Comparison of ENCODE assay signal across 9 cellular contexts in genomic region chr10:101214446-101215396, GRCh38. TPM values are rescaled to one million over a fixed set of nuclear protein-coding genes. Genes with fewer than 3 reads are reported as not detected.
DNase-seq lines count a peak whose midpoint lies in the region; ATAC-seq and TF ChIP-seq lines count a peak whose summit lies in the region.
"Had no signal": no experiment of that assay in that cellular context is flagged by ENCODE, and none has a peak within 500 bp of the region (broad histone marks: within the 10 kb centered on the region; RNA-seq: fewer than 3 reads in every experiment).

No MANE protein-coding gene starts in this region.

- H3K27me3 Mint-ChIP-seq in Caco-2 (ENCODE audit: insufficient read depth, unreplicated experiment), result peaks cover 25% of the 10 kb centered on the region
- peaks cover 82 to 100% of the 10 kb centered on the region in 2 donors for H3K27me3 Mint-ChIP-seq in effector memory CD8-positive, alpha-beta T cell
- peaks cover 61 to 89% (median 77%) of the 10 kb centered on the region in 3 donors for H3K27me3 Mint-ChIP-seq in naive B cell
- H3K27me3 Mint-ChIP-seq in stimulated activated memory B cell treated with anti-CD40 and anti-IgM and Interleukin-4, amounts not matched to agents 10 μg/mL and 1 μg/mL and 100 μg/mL, for 72 hours, result peaks cover 100% of the 10 kb centered on the region

- H3K27me3 ChIP-seq in Caco-2 (replicated peaks; ENCODE audit: control insufficient read depth, insufficient read depth, low read length), result peaks cover 1% of the 10 kb centered on the region; the same call in 1 of the 2 replicates

- ATAC-seq in effector memory CD8-positive, alpha-beta T cell (replicated peaks), result peak; percentile 78
- ATAC-seq in naive B cell (ENCODE audit: low read depth in 2 of 2), result peak; percentile 77 to 80
- ATAC-seq in stimulated activated memory B cell treated with anti-CD40 and anti-IgM and Interleukin-4, amounts not matched to agents 10 μg/mL and 1 μg/mL and 100 μg/mL, for 72 hours, result peak; percentile 71

- no peak overlapping the region for H3K27ac Mint-ChIP-seq in Caco-2 (ENCODE audit: unreplicated experiment)
- H3K27ac Mint-ChIP-seq in effector memory CD8-positive, alpha-beta T cell, result no peak overlapping the region
- H3K27ac Mint-ChIP-seq in naive B cell, result peak overlapping the region in 3 of 6 donors; percentile 28 to 95 (median 88)
- no peak overlapping the region for H3K27ac Mint-ChIP-seq in stimulated activated memory B cell treated with anti-CD40 and anti-IgM and Interleukin-4, amounts not matched to agents 10 μg/mL and 1 μg/mL and 100 μg/mL, for 72 hours

- H3K4me3 ChIP-seq in Caco-2 (ENCODE audit: low read depth, low read length), result peak overlapping the region; percentile 42
- no peak overlapping the region for H3K4me3 ChIP-seq in HEK293 (ENCODE audit: low read depth, low read length)

- no peak overlapping the region for H3K27ac ChIP-seq in HEK293 (ENCODE audit: extremely low read depth, low read depth, low read length)

- H3K36me3 Mint-ChIP-seq in Caco-2 (ENCODE audit: insufficient read depth, unreplicated experiment), result no peaks in the 10 kb centered on the region
- peaks cover 16% of the 10 kb centered on the region for H3K36me3 Mint-ChIP-seq in effector memory CD8-positive, alpha-beta T cell (ENCODE audit: insufficient read depth)
- no peaks in the 10 kb centered on the region for H3K36me3 Mint-ChIP-seq in naive B cell
- H3K36me3 Mint-ChIP-seq in stimulated activated memory B cell treated with anti-CD40 and anti-IgM and Interleukin-4, amounts not matched to agents 10 μg/mL and 1 μg/mL and 100 μg/mL, for 72 hours, result no peaks in the 10 kb centered on the region

- intact Hi-C loops in Caco-2 (cut with micrococcal nuclease; ENCODE audit: unreplicated experiment), result loop anchor here (1.0 kb wide), 4 partner anchors 53 to 253 kb away; no protein-coding TSS in a partner anchor

- H3K9me3 ChIP-seq in Caco-2, result no peaks in the 10 kb centered on the region
- H3K9me3 ChIP-seq in HEK293 (ENCODE audit: control insufficient read depth, insufficient read depth, low read depth, low read length), result no peaks in the 10 kb centered on the region

- no peaks in the 10 kb centered on the region for H3K36me3 ChIP-seq in Caco-2 (ENCODE audit: control insufficient read depth, insufficient read depth, low read length)
- H3K36me3 ChIP-seq in HEK293 (ENCODE audit: control insufficient read depth in 2 of 2, insufficient read depth in 1 of 2, low read length in 2 of 2), result no peaks in the 10 kb centered on the region

- POLR2A ChIA-PET in Caco-2 (lab: Charles Lee) (no interaction called here), HEK293 (lab: Yijun Ruan, JAX) (interaction anchor here (1.2 kb wide), 2 partner anchors 53 to 356 kb away, joined by 4 read pairs; no protein-coding TSS in a partner anchor)

- H3K4me1 Mint-ChIP-seq in Caco-2 (ENCODE audit: low read depth, unreplicated experiment), result peaks cover 6% of the 10 kb centered on the region
- H3K4me1 Mint-ChIP-seq in effector memory CD8-positive, alpha-beta T cell (ENCODE audit: low read depth in 2 of 2), result peaks cover 20 to 24% of the 10 kb centered on the region in 2 donors
- H3K4me1 Mint-ChIP-seq in naive B cell, result peaks cover 22 to 43% (median 29%) of the 10 kb centered on the region in 3 donors
- peaks cover 37% of the 10 kb centered on the region for H3K4me1 Mint-ChIP-seq in stimulated activated memory B cell treated with anti-CD40 and anti-IgM and Interleukin-4, amounts not matched to agents 10 μg/mL and 1 μg/mL and 100 μg/mL, for 72 hours

- CTCF ChIA-PET in Caco-2 (lab: Charles Lee) (interaction anchor here (0.5 to 3.1 kb wide), 20 partner anchors 15 to 373 kb away, joined by 3 to 26 read pairs (median 4); partner anchors contain the start of genes DPCD, LBX1 and POLL), HEK293 (lab: Yijun Ruan, JAX) (interaction anchor here (0.6 to 6.4 kb wide), 109 partner anchors 8 to 858 kb away, joined by 3 to 112 read pairs (median 5); partner anchors contain the start of genes BTRC, KAZALD1, LBX1 and NPM3)

- H3K4me3 Mint-ChIP-seq in Caco-2 (ENCODE audit: unreplicated experiment) (peak overlapping the region; percentile 81), naive B cell (peak overlapping the region; percentile 36 to 88 (median 74))
- peak overlapping the region; percentile 78 for H3K4me3 Mint-ChIP-seq in effector memory CD8-positive, alpha-beta T cell
- peak overlapping the region; percentile 71 for H3K4me3 Mint-ChIP-seq in stimulated activated memory B cell treated with anti-CD40 and anti-IgM and Interleukin-4, amounts not matched to agents 10 μg/mL and 1 μg/mL and 100 μg/mL, for 72 hours

- H3K4me1 ChIP-seq in Caco-2, result peaks cover 9% of the 10 kb centered on the region; the same call in 1 of the 2 replicates
- H3K4me1 ChIP-seq in HEK293 (ENCODE audit: control insufficient read depth, insufficient read depth, low read length), result no peaks in the 10 kb centered on the region; the same call in 1 of the 2 replicates

- TF ChIP-seq CTCF in Caco-2 (IDR thresholded peaks at IDR 0.05; ENCODE audit: insufficient read depth in 1 of 2, low read depth in 1 of 2, low read length in 1 of 2, severe bottlenecking in 1 of 2, unreplicated experiment in 1 of 2) (peak; percentile 93 to 98), HEK293 (tag by site-specific recombination; IDR thresholded peaks at IDR 0.05) (peak; percentile 94)

- BruUV-seq in Caco-2 (replicated peaks; lab: Mats Ljungman, UMichigan), result no TSS peak

- H3K9me3 Mint-ChIP-seq in Caco-2 (ENCODE audit: unreplicated experiment), result no peaks in the 10 kb centered on the region
- H3K9me3 Mint-ChIP-seq in effector memory CD8-positive, alpha-beta T cell, result no peaks in the 10 kb centered on the region
- H3K9me3 Mint-ChIP-seq in naive B cell, result peaks cover 0 to 7% (median under 1%) of the 10 kb centered on the region in 7 donors
- H3K9me3 Mint-ChIP-seq in stimulated activated memory B cell treated with anti-CD40 and anti-IgM and Interleukin-4, amounts not matched to agents 10 μg/mL and 1 μg/mL and 100 μg/mL, for 72 hours, result no peaks in the 10 kb centered on the region

- peak; percentile 75 to 85 for DNase-seq in Caco-2
- peak; percentile 81 for DNase-seq in NCI-H748 (lab: John Stamatoyannopoulos, UW; ENCODE audit: unreplicated experiment)
- peak; percentile 93 for DNase-seq in activated CD8-positive, alpha-beta memory T cell treated with anti-CD3 and anti-CD28 coated beads for 24 hours
- peak; percentile 67 to 71 (median 69) for DNase-seq in effector memory CD8-positive, alpha-beta T cell
- peak; percentile 67 for DNase-seq in naive B cell
- DNase-seq in 8988T, result no peak

TF ChIP-seq in HEK293, 187 proteins besides CTCF, POLR2A, EP300 and RAD21 (continues in another document):
- peak; percentile 25 for TF ChIP-seq ZBTB26 (tag by site-specific recombination; optimal IDR thresholded peaks at IDR 0.05)
- TF ChIP-seq ZNF423 (tag by site-specific recombination; IDR thresholded peaks at IDR 0.05), result no peak
- TF ChIP-seq ZNF266 (tag by site-specific recombination; IDR thresholded peaks at IDR 0.05; ENCODE audit: low read depth), result no peak
- no peak for TF ChIP-seq MYNN (tag by site-specific recombination; IDR thresholded peaks at IDR 0.05; ENCODE audit: borderline replicate concordance)
- peak; percentile 97 for TF ChIP-seq ZNF654 (tag by site-specific recombination; IDR thresholded peaks at IDR 0.05; ENCODE audit: low read depth)
- TF ChIP-seq GLI2 (tag by site-specific recombination; IDR thresholded peaks at IDR 0.05; ENCODE audit: borderline replicate concordance, low read depth), result no peak
- no peak for TF ChIP-seq OVOL3 (tag by site-specific recombination; IDR thresholded peaks at IDR 0.05)
- TF ChIP-seq, protein P1, sequence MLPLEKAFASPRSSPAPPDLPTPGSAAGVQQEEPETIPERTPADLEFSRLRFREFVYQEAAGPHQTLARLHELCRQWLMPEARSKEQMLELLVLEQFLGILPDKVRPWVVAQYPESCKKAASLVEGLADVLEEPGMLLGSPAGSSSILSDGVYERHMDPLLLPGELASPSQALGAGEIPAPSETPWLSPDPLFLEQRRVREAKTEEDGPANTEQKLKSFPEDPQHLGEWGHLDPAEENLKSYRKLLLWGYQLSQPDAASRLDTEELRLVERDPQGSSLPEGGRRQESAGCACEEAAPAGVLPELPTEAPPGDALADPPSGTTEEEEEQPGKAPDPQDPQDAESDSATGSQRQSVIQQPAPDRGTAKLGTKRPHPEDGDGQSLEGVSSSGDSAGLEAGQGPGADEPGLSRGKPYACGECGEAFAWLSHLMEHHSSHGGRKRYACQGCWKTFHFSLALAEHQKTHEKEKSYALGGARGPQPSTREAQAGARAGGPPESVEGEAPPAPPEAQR (tag by site-specific recombination; IDR thresholded peaks at IDR 0.05), result no peak
- peak; percentile 67; the same call in 1 of the 2 replicates for TF ChIP-seq KLF1 (tag by site-specific recombination; IDR thresholded peaks at IDR 0.05)
- TF ChIP-seq FEZF1 (tag by site-specific recombination; IDR thresholded peaks at IDR 0.05), result no peak
- peak; percentile 51 for TF ChIP-seq SP7 (tag by site-specific recombination; IDR thresholded peaks at IDR 0.05)
- TF ChIP-seq ZNF112 (tag by site-specific recombination; IDR thresholded peaks at IDR 0.05), result no peak
- TF ChIP-seq ZNF146 (tag by site-specific recombination; IDR thresholded peaks at IDR 0.05), result no peak
- no peak for TF ChIP-seq ZNF157 (tag by site-specific recombination; IDR thresholded peaks at IDR 0.05)
- no peak for TF ChIP-seq SETDB1 (IDR thresholded peaks at IDR 0.05; ENCODE audit: insufficient read length, low read length)
- peak; percentile 51 for TF ChIP-seq ZFHX2 (tag by site-specific recombination; conservative IDR thresholded peaks at IDR 0.05)
- TF ChIP-seq KLF16 (tag by site-specific recombination; IDR thresholded peaks at IDR 0.05), result peak; percentile 82
- TF ChIP-seq ZNF510 (tag by site-specific recombination; IDR thresholded peaks at IDR 0.05; ENCODE audit: insufficient replicate concordance), result no peak
- no peak for TF ChIP-seq MZF1 (tag by site-specific recombination; IDR thresholded peaks at IDR 0.05; ENCODE audit: borderline replicate concordance)
- 0 out of 2 replicates have a peak, but pooled peaks have one; percentile 28 for TF ChIP-seq ZXDB (tag by site-specific recombination; IDR thresholded peaks at IDR 0.05)
- no peak for TF ChIP-seq ZSCAN23 (tag by site-specific recombination; IDR thresholded peaks at IDR 0.05)
- TF ChIP-seq ZEB2 (tag by site-specific recombination; IDR thresholded peaks at IDR 0.05), result peak; percentile 73
- no peak for TF ChIP-seq ZNF707 (tag by site-specific recombination; IDR thresholded peaks at IDR 0.05)

RNA-seq across cellular contexts. Expression of gene LBX1, which starts 14.5 kb away (rescaled TPM):
- not detected in 2 replicates for total RNA-seq in Caco-2 (2022)
- polyA plus RNA-seq in naive B cell (ENCODE audit: low read depth in 6 of 6), result not detected
- total RNA-seq: T-helper 2 cell treated with Interferon-gamma antibody and Interleukin-4, amounts not matched to agents 100 ng/mL and 5 ng/mL, for 36 hours had no signal
